Comparison of ENCODE assay signal across 8 cellular contexts in genomic region chr9:4197548-4197947, GRCh38.
DNase-seq lines count a peak whose midpoint lies in the region; ATAC-seq and TF ChIP-seq lines count a peak whose summit lies in the region.

No MANE protein-coding gene starts in this region.

- peaks cover 14% of the 10 kb centered on the region for H3K36me3 Mint-ChIP-seq in Calu3 (ENCODE audit: insufficient read depth, unreplicated experiment)

- TF ChIP-seq POLR2A in HCT116 (IDR thresholded peaks at IDR 0.05; ENCODE audit: borderline replicate concordance, extremely low read depth, insufficient read depth, insufficient read length) (no peak), tibial nerve (IDR thresholded peaks at IDR 0.05) (no peak)

- no peak overlapping the region for H3K4me2 ChIP-seq in HCT116 (ENCODE audit: low read length)

- CTCF ChIA-PET in Calu3 (lab: Charles Lee) (no interaction called here), HCT116 (lab: Charles Lee) (no interaction called here)

- H2AFZ ChIP-seq in HCT116 (ENCODE audit: low read depth, low read length, poor library complexity, severe bottlenecking), result no peak overlapping the region

- intact Hi-C loops in Calu3 (cut with micrococcal nuclease; ENCODE audit: unreplicated experiment), result no loop called here
- intact Hi-C loops in HCT116 (cut with micrococcal nuclease), result no loop called here

- peak overlapping the region; percentile 44 for H3K27ac Mint-ChIP-seq in Calu3 (ENCODE audit: unreplicated experiment)

- TF ChIP-seq RAD21 in HCT116 (IDR thresholded peaks at IDR 0.05; ENCODE audit: low read depth), result peak; percentile 42; the same call in 1 of the 2 replicates

- WGBS in tibial nerve, 2 donors, result 56 to 71% methylated on average over 6 of the region's 6 CpGs

- peaks cover 5% of the 10 kb centered on the region for H3K9me3 Mint-ChIP-seq in Calu3 (ENCODE audit: low read depth, unreplicated experiment)

- TF ChIP-seq EP300 in tibial nerve (IDR thresholded peaks at IDR 0.05), result no peak

- POLR2A ChIA-PET in HCT116 (lab: Charles Lee), result no interaction called here

- no peak overlapping the region for H3K9ac ChIP-seq in HCT116 (ENCODE audit: low read length)

- no peak overlapping the region for H3K4me3 Mint-ChIP-seq in Calu3 (ENCODE audit: low read depth, unreplicated experiment)

- H3K9me3 ChIP-seq in HCT116 (ENCODE audit: control insufficient read depth in 1 of 2, insufficient read depth in 1 of 2, low read depth in 1 of 2, low read length in 2 of 2) (peaks cover 11 to 14% of the 10 kb centered on the region in 2 experiments; a peak in 2 of 4 replicates), tibial nerve (peaks cover 0 to 51% (median 7%) of the 10 kb centered on the region in 4 donors)

- no peak for DNase-seq in Calu3
- no peak for DNase-seq in HCT116 (ENCODE audit: low read depth, low spot score)
- DNase-seq in left lobe of liver (ENCODE audit: low spot score), result no peak
- DNase-seq in tibial nerve (ENCODE audit: low spot score in 2 of 2), result no peak
- no peak for DNase-seq in stimulated activated CD4-positive, alpha-beta T cell treated with anti-CD3 and anti-CD28 coated beads, Interleukin-4, amount 100 ng/mL, for 4 hours
- no peak for DNase-seq in NCI-H1436 (lab: John Stamatoyannopoulos, UW)

- H4K20me1 ChIP-seq in HCT116 (ENCODE audit: insufficient read depth), result no peaks in the 10 kb centered on the region

- no peak overlapping the region for H3K4me3 ChIP-seq in HCT116 (replicated peaks in 1 of 2; ENCODE audit: low read depth in 1 of 2, low read length in 2 of 2)
- H3K4me3 ChIP-seq in tibial nerve, result no peak overlapping the region

- no peaks in the 10 kb centered on the region for H3K4me1 ChIP-seq in HCT116 (ENCODE audit: control insufficient read depth in 1 of 2, insufficient read depth in 2 of 2, low read length in 2 of 2)
- H3K4me1 ChIP-seq in tibial nerve, result no peaks in the 10 kb centered on the region

- no peak overlapping the region for H3K27ac ChIP-seq in HCT116 (ENCODE audit: low read depth, low read length)
- no peak overlapping the region for H3K27ac ChIP-seq in VCaP
- no peak overlapping the region for H3K27ac ChIP-seq in tibial nerve

- H3K27me3 Mint-ChIP-seq in Calu3 (ENCODE audit: unreplicated experiment), result no peaks in the 10 kb centered on the region

- RAD21 ChIA-PET in HCT116 (lab: Charles Lee; ENCODE audit: low non-redundant PET in 1 of 2, low total read pairs in 2 of 2, uncharacterized antibody in 2 of 2, unreplicated experiment in 2 of 2), result no interaction called here

- H3K79me2 ChIP-seq in HCT116 (ENCODE audit: insufficient read depth, low read length), result no peaks in the 10 kb centered on the region

- BruUV-seq in Calu3 (replicated peaks; lab: Mats Ljungman, UMichigan) (no TSS peak), HCT116 (replicated peaks; lab: Mats Ljungman, UMichigan) (no TSS peak)

- TF ChIP-seq CTCF in Calu3 (IDR thresholded peaks at IDR 0.05; ENCODE audit: unreplicated experiment) (peak; percentile 13), HCT116 (IDR thresholded peaks at IDR 0.05 in 2 of 3, conservative IDR thresholded peaks at IDR 0.05 in 1 of 3; ENCODE audit: borderline replicate concordance in 1 of 3, insufficient read depth in 1 of 3, low read depth in 2 of 3, low read length in 2 of 3) (peak; percentile 27 to 78 (median 74); a peak in 5 of 6 replicates), VCaP (conservative IDR thresholded peaks at IDR 0.05) (peak; percentile 62), tibial nerve (IDR thresholded peaks at IDR 0.05) (peak in 1 of 5 experiments; percentile 11)

- H3K36me3 ChIP-seq in HCT116 (ENCODE audit: control insufficient read depth in 1 of 2, insufficient read depth in 2 of 2, low read length in 2 of 2) (no peaks in the 10 kb centered on the region), tibial nerve (peaks cover 0 to 9% (median 0%) of the 10 kb centered on the region in 3 donors)

- H3K9me2 ChIP-seq in HCT116 (ENCODE audit: insufficient read depth), result no peaks in the 10 kb centered on the region

- H3K27me3 ChIP-seq in HCT116 (ENCODE audit: insufficient read depth, low read length) (no peaks in the 10 kb centered on the region), tibial nerve (no peaks in the 10 kb centered on the region)

- peaks cover 17% of the 10 kb centered on the region for H3K4me1 Mint-ChIP-seq in Calu3 (ENCODE audit: low read depth, unreplicated experiment)

- ATAC-seq in HCT116 (peak; percentile 70), left lobe of liver (peak; percentile 89), HG02884 (IDR thresholded peaks at IDR 0.05; ENCODE audit: unreplicated experiment) (no peak)

TF ChIP-seq in HCT116, 20 proteins besides CTCF, POLR2A, EP300 and RAD21:
- TF ChIP-seq TCF7L2 (IDR thresholded peaks at IDR 0.05; ENCODE audit: borderline replicate concordance, extremely low read depth, insufficient read depth, insufficient read length) (no peak), YY1 (IDR thresholded peaks at IDR 0.05; ENCODE audit: extremely low read depth, insufficient replicate concordance, low read depth, low read length) (no peak), SIN3A (IDR thresholded peaks at IDR 0.05; ENCODE audit: low read depth) (no peak), CEBPB (IDR thresholded peaks at IDR 0.05; ENCODE audit: low read depth) (no peak), ZFX (IDR thresholded peaks at IDR 0.05) (no peak), EGR1 (IDR thresholded peaks at IDR 0.05; ENCODE audit: low read depth) (no peak), ELF1 (IDR thresholded peaks at IDR 0.05; ENCODE audit: borderline replicate concordance, low read depth) (no peak), SP1 (IDR thresholded peaks at IDR 0.05; ENCODE audit: low read depth) (no peak), FOSL1 (IDR thresholded peaks at IDR 0.05; ENCODE audit: low read depth) (no peak), REST (IDR thresholded peaks at IDR 0.05; ENCODE audit: low read depth) (no peak), POLR2AphosphoS5 (IDR thresholded peaks at IDR 0.05; ENCODE audit: low read depth, low read length) (no peak), CBX3 (IDR thresholded peaks at IDR 0.05; ENCODE audit: low read depth) (no peak)
